Comparison of ENCODE assay signal across 23 cellular contexts in genomic region chr10:35438718-35439117, GRCh38.
DNase-seq lines count a peak whose midpoint lies in the region; ATAC-seq, FAIRE-seq and TF ChIP-seq lines count a peak whose summit lies in the region.
"Had no signal": no experiment of that assay in that cellular context is flagged by ENCODE, and none has a peak within 500 bp of the region (broad histone marks: within the 10 kb centered on the region; RNA-seq: fewer than 3 reads in every experiment).

No MANE protein-coding gene starts in this region.

- TF ChIP-seq RAD21 in A549 (conservative IDR thresholded peaks at IDR 0.05 in 1 of 2, IDR thresholded peaks at IDR 0.05 in 1 of 2) (no peak), K562 (CRISPR knock-in tag; conservative IDR thresholded peaks at IDR 0.05 in 1 of 2, IDR thresholded peaks at IDR 0.05 in 1 of 2) (no peak)

- 93% methylated on average over 1 of the region's 1 CpG for whole genome bisulfite sequencing in A549 (ENCODE audit: missing lambda C conversion rate)
- 90% methylated on average over 1 of the region's 1 CpG for WGBS in K562 (ENCODE audit: insufficient coverage, low coverage, missing lambda C conversion rate)
- WGBS in esophagus muscularis mucosa: 87% methylated on average over 1 of the region's 1 CpG
- WGBS in mesendoderm (ENCODE audit: extremely low coverage, insufficient coverage, low lambda C conversion rate): no CpG with 5 or more reads among the region's 1 CpG

- BruUV-seq in K562 (replicated peaks; lab: Mats Ljungman, UMichigan): no TSS peak

- H3K9ac ChIP-seq in K562 (ENCODE audit: insufficient read depth in 1 of 2, low read depth in 2 of 2, low read length in 2 of 2) (no peak overlapping the region), mesendoderm (ENCODE audit: low read length) (no peak overlapping the region)
- H3K9ac ChIP-seq: BLaER1 treated with 17β-estradiol and CSF1 and Interleukin-3, amounts not matched to agents 10 nM and 100 nM had no signal

- H2AK5ac ChIP-seq in mesendoderm (ENCODE audit: low read length): no peak overlapping the region

- no peak overlapping the region for H2BK5ac ChIP-seq in mesendoderm (ENCODE audit: low read length)

- no peak overlapping the region for H4K8ac ChIP-seq in mesendoderm (ENCODE audit: low read depth, low read length)

- H3K27ac Mint-ChIP-seq in CD14-positive monocyte (peak overlapping the region in 5 of 7 donors; percentile 19 to 50 (median 26)), endothelial cell (ENCODE audit: unreplicated experiment) (peak overlapping the region; percentile 33)
- no peak overlapping the region for H3K27ac Mint-ChIP-seq in CD4-positive, alpha-beta T cell
- H3K27ac Mint-ChIP-seq: B cell; CD8-positive, alpha-beta T cell had no signal

- H4K5ac ChIP-seq in mesendoderm (ENCODE audit: low read length): no peak overlapping the region

- H3K27me3 ChIP-seq in K562 (ENCODE audit: control insufficient read depth in 2 of 2, insufficient read depth in 2 of 2, low read length in 2 of 2): no peaks in the 10 kb centered on the region
- no peaks in the 10 kb centered on the region for H3K27me3 ChIP-seq in esophagus muscularis mucosa
- H3K27me3 ChIP-seq in CD4-positive, alpha-beta T cell (ENCODE audit: control insufficient read depth, insufficient read depth, low read length): no peaks in the 10 kb centered on the region
- no peaks in the 10 kb centered on the region for H3K27me3 ChIP-seq in mesendoderm (ENCODE audit: insufficient read depth, low read length, poor library complexity)
- H3K27me3 ChIP-seq: BLaER1 treated with 17β-estradiol and CSF1 and Interleukin-3, amounts not matched to agents 10 nM and 100 nM had no signal

- no peak overlapping the region for H3K18ac ChIP-seq in mesendoderm (ENCODE audit: low read length)

- H3K9me3 Mint-ChIP-seq in CD14-positive monocyte (peaks cover 17 to 43% (median 36%) of the 10 kb centered on the region in 7 donors), endothelial cell (ENCODE audit: unreplicated experiment) (peaks cover 8% of the 10 kb centered on the region)
- peaks cover 34% of the 10 kb centered on the region for H3K9me3 Mint-ChIP-seq in CD4-positive, alpha-beta T cell

- H2AFZ ChIP-seq in K562 (ENCODE audit: low read depth, low read length): no peak overlapping the region

- peaks cover 59% of the 10 kb centered on the region for H3K4me1 Mint-ChIP-seq in CD14-positive monocyte
- peaks cover 35% of the 10 kb centered on the region for H3K4me1 Mint-ChIP-seq in endothelial cell (ENCODE audit: unreplicated experiment)
- peaks cover 53% of the 10 kb centered on the region for H3K4me1 Mint-ChIP-seq in CD4-positive, alpha-beta T cell (ENCODE audit: low read depth)

- CTCF ChIA-PET in A549 (lab: Yijun Ruan, JAX) (interaction anchor here (1.2 kb wide), 1 partner anchor 17 kb away, joined by 3 read pairs; no protein-coding TSS in a partner anchor), K562 (lab: Yijun Ruan, JAX; ENCODE audit: low intra/inter-chr PET ratio) (no interaction called here)
- CTCF ChIA-PET in CD4-positive, alpha-beta T cell (lab: Charles Lee): interaction anchor here (0.6 kb wide), 1 partner anchor 268 kb away, joined by 4 read pairs; no protein-coding TSS in a partner anchor

- H3K4me3 ChIP-seq in A549: no peak overlapping the region
- no peak overlapping the region for H3K4me3 ChIP-seq in K562
- H3K4me3 ChIP-seq in esophagus muscularis mucosa: no peak overlapping the region
- H3K4me3 ChIP-seq in mesendoderm (ENCODE audit: low read length): no peak overlapping the region
- H3K4me3 ChIP-seq: BLaER1 treated with 17β-estradiol and CSF1 and Interleukin-3, amounts not matched to agents 10 nM and 100 nM had no signal

- in situ Hi-C loops in K562 (cut with MboI): no loop called here

- H3K9me1 ChIP-seq in K562 (ENCODE audit: control insufficient read depth, insufficient read depth, low read length): no peaks in the 10 kb centered on the region

- intact Hi-C loops in CD14-positive monocyte (cut with micrococcal nuclease) (loop anchor here in 1 of 2 donors (5.0 kb wide), 1 partner anchor 51 kb away; no protein-coding TSS in a partner anchor), K562 (cut with micrococcal nuclease) (no loop called here), esophagus muscularis mucosa (cut with DNase I) (no loop called here)
- intact Hi-C loops in CD4-positive, alpha-beta T cell (cut with DNase I, micrococcal nuclease): no loop called here

- H3K27me3 Mint-ChIP-seq in CD14-positive monocyte (ENCODE audit: low read depth in 3 of 3) (no peaks in the 10 kb centered on the region), endothelial cell (ENCODE audit: unreplicated experiment) (peaks cover 23% of the 10 kb centered on the region)
- H3K27me3 Mint-ChIP-seq in CD4-positive, alpha-beta T cell: no peaks in the 10 kb centered on the region
- H3K27me3 Mint-ChIP-seq: B cell; CD4-positive, CD25-positive, alpha-beta regulatory T cell had no signal

- H3K4me2 ChIP-seq in A549 (no peak overlapping the region), K562 (ENCODE audit: insufficient read depth, low read length) (no peak overlapping the region), mesendoderm (ENCODE audit: low read length) (no peak overlapping the region)
- H3K4me2 ChIP-seq: BLaER1 treated with 17β-estradiol and CSF1 and Interleukin-3, amounts not matched to agents 10 nM and 100 nM had no signal

- no peak overlapping the region for H3K56ac ChIP-seq in mesendoderm (ENCODE audit: low read length)

- H2BK120ac ChIP-seq in mesendoderm (ENCODE audit: low read depth, low read length): no peak overlapping the region

- H3K36me3 Mint-ChIP-seq in CD14-positive monocyte (peaks cover 26 to 35% of the 10 kb centered on the region in 2 donors), endothelial cell (ENCODE audit: low read depth, unreplicated experiment) (peaks cover 26% of the 10 kb centered on the region)
- peaks cover 82% of the 10 kb centered on the region for H3K36me3 Mint-ChIP-seq in CD4-positive, alpha-beta T cell (ENCODE audit: low read depth)

- H3K4me3 Mint-ChIP-seq in CD14-positive monocyte: no peak overlapping the region
- no peak overlapping the region for H3K4me3 Mint-ChIP-seq in endothelial cell (ENCODE audit: unreplicated experiment)
- no peak overlapping the region for H3K4me3 Mint-ChIP-seq in CD4-positive, alpha-beta T cell
- H3K4me3 Mint-ChIP-seq: B cell; CD4-positive, CD25-positive, alpha-beta regulatory T cell; CD8-positive, alpha-beta T cell had no signal

- POLR2A ChIA-PET in A549 (lab: Yijun Ruan, JAX): interaction anchor here (0.6 kb wide), 1 partner anchor 242 kb away, joined by 4 read pairs; no protein-coding TSS in a partner anchor
- POLR2A ChIA-PET in K562 (lab: Yijun Ruan, JAX): interaction anchor here (0.6 to 1.4 kb wide), 3 partner anchors 21 to 1274 kb away, joined by 3 to 5 read pairs (median 4); no protein-coding TSS in a partner anchor
- POLR2A ChIA-PET in CD4-positive, alpha-beta T cell (lab: Charles Lee): interaction anchor here (0.7 kb wide), 1 partner anchor 15 kb away, joined by 3 read pairs; no protein-coding TSS in a partner anchor

- no peak for FAIRE-seq in A549 (lab: Jason Lieb, UNC)
- FAIRE-seq in K562 (lab: Jason Lieb, UNC): no peak
- FAIRE-seq: A204.1, G401.6, GM12891, GM19239 had no signal

- peaks cover 3% of the 10 kb centered on the region; the same call in 1 of the 3 replicates for H3K36me3 ChIP-seq in K562 (ENCODE audit: control insufficient read depth, insufficient read depth, low read length)
- no peaks in the 10 kb centered on the region for H3K36me3 ChIP-seq in esophagus muscularis mucosa
- no peaks in the 10 kb centered on the region for H3K36me3 ChIP-seq in mesendoderm (ENCODE audit: control insufficient read depth, insufficient read depth, low read length)

- H3K9me3 ChIP-seq in A549 (peaks cover 21% of the 10 kb centered on the region), K562 (replicated peaks; ENCODE audit: control insufficient read depth, insufficient read depth, low read depth, low read length) (0 out of 2 replicates have a peak, but pooled peaks cover 12% of the 10 kb centered on the region), esophagus muscularis mucosa (peaks cover 0 to 23% (median 7%) of the 10 kb centered on the region in 4 donors)
- peaks cover 52% of the 10 kb centered on the region for H3K9me3 ChIP-seq in CD4-positive, alpha-beta T cell (ENCODE audit: control insufficient read depth, low read length)

- peaks cover 95% of the 10 kb centered on the region for H3K79me2 ChIP-seq in K562 (ENCODE audit: control insufficient read depth, insufficient read depth, low read length)
- H3K79me2 ChIP-seq in mesendoderm (ENCODE audit: control insufficient read depth, insufficient read depth, low read length): peaks cover 22% of the 10 kb centered on the region

- peaks cover 23% of the 10 kb centered on the region for H3K79me1 ChIP-seq in mesendoderm (ENCODE audit: low read length)

- ATAC-seq in A549 (no peak), K562 (no peak)
- no peak for ATAC-seq in CD4-positive, alpha-beta T cell (ENCODE audit: poor library complexity)
- ATAC-seq: CD8-positive, alpha-beta T cell had no signal

- no peak for TF ChIP-seq EP300 in A549 (IDR thresholded peaks at IDR 0.05)
- no peak for TF ChIP-seq EP300 in K562 (IDR thresholded peaks at IDR 0.05; ENCODE audit: low read length)
- TF ChIP-seq EP300 in esophagus muscularis mucosa (IDR thresholded peaks at IDR 0.05): no peak

- H3K4ac ChIP-seq in mesendoderm (ENCODE audit: low read depth, low read length): no peak overlapping the region

- H3K4me1 ChIP-seq in A549: no peaks in the 10 kb centered on the region
- H3K4me1 ChIP-seq in K562 (replicated peaks in 1 of 2; ENCODE audit: control insufficient read depth in 2 of 2, insufficient read depth in 2 of 2, low read length in 2 of 2): no peaks in the 10 kb centered on the region; a peak in 1 of 5 replicates
- peaks cover 0 to 24% (median 11%) of the 10 kb centered on the region in 4 donors for H3K4me1 ChIP-seq in esophagus muscularis mucosa
- H3K4me1 ChIP-seq in mesendoderm (ENCODE audit: control insufficient read depth, low read depth, low read length): no peaks in the 10 kb centered on the region
- H3K4me1 ChIP-seq: Caco-2 had no signal

- no peak overlapping the region for H3K23ac ChIP-seq in mesendoderm (ENCODE audit: low read length)

- TF ChIP-seq POLR2A in A549 (IDR thresholded peaks at IDR 0.05; ENCODE audit: low read length) (no peak), K562 (conservative IDR thresholded peaks at IDR 0.05) (no peak), esophagus muscularis mucosa (IDR thresholded peaks at IDR 0.05; ENCODE audit: low read depth) (no peak)

- H2BK15ac ChIP-seq in mesendoderm (replicated peaks; ENCODE audit: low read depth): no peak overlapping the region

- DNase-seq in A549 (ENCODE audit: low read depth in 1 of 2, low spot score in 1 of 2) (no peak), CD14-positive monocyte (ENCODE audit: low spot score) (no peak), K562 (ENCODE audit: extremely low read depth in 1 of 4, low spot score in 3 of 4) (no peak), endothelial cell (ENCODE audit: low spot score) (no peak), esophagus muscularis mucosa (ENCODE audit: extremely low spot score) (no peak), mucosa of gallbladder (ENCODE audit: low spot score) (no peak), mesendoderm (no peak)
- no peak for DNase-seq in CD4-positive, alpha-beta T cell
- DNase-seq: 8988T; AML-193; Caco-2; Calu3; CD4-positive, CD25-positive, alpha-beta regulatory T cell; CD8-positive, alpha-beta T cell; DMS79 treated with DMSO at 0.1 percent for 48 hours; GF-D8 had no signal

- TF ChIP-seq CTCF in A549 (IDR thresholded peaks at IDR 0.05) (no peak), CD14-positive monocyte (IDR thresholded peaks at IDR 0.05) (no peak), K562 (IDR thresholded peaks at IDR 0.05 in 2 of 3, conservative IDR thresholded peaks at IDR 0.05 in 1 of 3; ENCODE audit: insufficient read depth in 2 of 3, low read depth in 1 of 3, low read length in 3 of 3) (no peak), endothelial cell (IDR thresholded peaks at IDR 0.05; ENCODE audit: unreplicated experiment) (no peak), esophagus muscularis mucosa (IDR thresholded peaks at IDR 0.05) (no peak)
- no peak for TF ChIP-seq CTCF in CD4-positive, alpha-beta T cell (IDR thresholded peaks at IDR 0.05)

- no peaks in the 10 kb centered on the region for H4K20me1 ChIP-seq in K562 (replicated peaks; ENCODE audit: control insufficient read depth, insufficient read depth, low read length)

- H3K27ac ChIP-seq in A549 (no peak overlapping the region), K562 (ENCODE audit: extremely low read depth, low read depth, low read length) (no peak overlapping the region), esophagus muscularis mucosa (replicated peaks in 1 of 4) (no peak overlapping the region), mesendoderm (ENCODE audit: low read depth, low read length) (no peak overlapping the region)
- H3K27ac ChIP-seq in CD4-positive, alpha-beta T cell (ENCODE audit: low read depth, low read length): no peak overlapping the region
- H3K27ac ChIP-seq: BLaER1 treated with 17β-estradiol and CSF1 and Interleukin-3, amounts not matched to agents 10 nM and 100 nM; C4-2B had no signal

Comparison
In these comparisons a context has a peak if more than half of its experiments do, and no peak if none do; other contexts are left out.
1. Of the 35 proteins assayed by ChIP-seq in both K562 and A549: peak only in K562: none; only in A549: MAFK; in both: none; in neither: 34.